ENCODE assay signal across 1 cellular context in the genomic region with DNA sequence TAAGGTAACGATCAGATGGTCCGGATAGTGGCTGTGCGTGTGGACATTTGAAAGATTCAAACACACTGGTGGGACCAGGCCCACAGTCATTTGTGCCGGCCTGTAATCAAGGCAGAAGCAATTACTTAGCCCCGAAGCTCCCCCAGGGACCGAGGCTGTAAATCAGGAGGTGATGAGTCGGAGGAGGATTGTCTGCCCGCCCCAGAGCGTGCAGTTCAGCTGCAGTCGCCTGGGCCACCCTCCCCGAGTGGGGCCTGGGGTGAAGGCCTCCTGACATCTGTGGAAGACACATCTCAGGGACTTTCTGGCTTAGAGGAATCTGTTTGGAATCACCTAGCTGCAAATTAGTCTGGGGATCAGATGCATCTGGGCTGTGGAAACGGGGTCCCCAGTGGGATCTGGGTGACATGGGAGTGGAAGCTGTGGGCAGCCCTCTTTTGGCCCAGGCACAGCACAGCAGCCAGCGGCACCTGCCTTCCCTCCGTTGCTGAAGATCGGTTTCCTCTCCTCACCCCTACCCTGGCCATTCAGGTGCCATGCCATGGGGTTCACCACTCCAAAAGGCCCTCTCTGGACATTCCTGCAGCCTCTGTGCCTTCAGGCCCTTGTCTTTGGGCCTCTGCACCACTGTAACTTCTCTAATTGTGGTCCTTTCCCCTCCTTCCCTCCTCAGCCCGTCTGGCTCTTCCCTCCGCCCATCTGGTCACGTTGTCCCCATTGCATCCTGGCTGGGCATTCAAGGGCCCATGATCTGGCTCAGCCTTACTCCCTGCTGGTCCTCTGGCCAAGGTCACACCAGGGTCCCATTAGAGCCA.
TF ChIP-seq lines count a peak whose summit lies in the region.

No MANE protein-coding gene starts in this region.

TF ChIP-seq in HepG2, 621 proteins besides CTCF, POLR2A, EP300 and RAD21:
- TF ChIP-seq, protein P1, sequence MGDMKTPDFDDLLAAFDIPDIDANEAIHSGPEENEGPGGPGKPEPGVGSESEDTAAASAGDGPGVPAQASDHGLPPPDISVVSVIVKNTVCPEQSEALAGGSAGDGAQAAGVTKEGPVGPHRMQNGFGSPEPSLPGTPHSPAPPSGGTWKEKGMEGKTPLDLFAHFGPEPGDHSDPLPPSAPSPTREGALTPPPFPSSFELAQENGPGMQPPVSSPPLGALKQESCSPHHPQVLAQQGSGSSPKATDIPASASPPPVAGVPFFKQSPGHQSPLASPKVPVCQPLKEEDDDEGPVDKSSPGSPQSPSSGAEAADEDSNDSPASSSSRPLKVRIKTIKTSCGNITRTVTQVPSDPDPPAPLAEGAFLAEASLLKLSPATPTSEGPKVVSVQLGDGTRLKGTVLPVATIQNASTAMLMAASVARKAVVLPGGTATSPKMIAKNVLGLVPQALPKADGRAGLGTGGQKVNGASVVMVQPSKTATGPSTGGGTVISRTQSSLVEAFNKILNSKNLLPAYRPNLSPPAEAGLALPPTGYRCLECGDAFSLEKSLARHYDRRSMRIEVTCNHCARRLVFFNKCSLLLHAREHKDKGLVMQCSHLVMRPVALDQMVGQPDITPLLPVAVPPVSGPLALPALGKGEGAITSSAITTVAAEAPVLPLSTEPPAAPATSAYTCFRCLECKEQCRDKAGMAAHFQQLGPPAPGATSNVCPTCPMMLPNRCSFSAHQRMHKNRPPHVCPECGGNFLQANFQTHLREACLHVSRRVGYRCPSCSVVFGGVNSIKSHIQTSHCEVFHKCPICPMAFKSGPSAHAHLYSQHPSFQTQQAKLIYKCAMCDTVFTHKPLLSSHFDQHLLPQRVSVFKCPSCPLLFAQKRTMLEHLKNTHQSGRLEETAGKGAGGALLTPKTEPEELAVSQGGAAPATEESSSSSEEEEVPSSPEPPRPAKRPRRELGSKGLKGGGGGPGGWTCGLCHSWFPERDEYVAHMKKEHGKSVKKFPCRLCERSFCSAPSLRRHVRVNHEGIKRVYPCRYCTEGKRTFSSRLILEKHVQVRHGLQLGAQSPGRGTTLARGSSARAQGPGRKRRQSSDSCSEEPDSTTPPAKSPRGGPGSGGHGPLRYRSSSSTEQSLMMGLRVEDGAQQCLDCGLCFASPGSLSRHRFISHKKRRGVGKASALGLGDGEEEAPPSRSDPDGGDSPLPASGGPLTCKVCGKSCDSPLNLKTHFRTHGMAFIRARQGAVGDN (CRISPR knock-in tag; IDR thresholded peaks at IDR 0.05), result no peak
- TF ChIP-seq, protein P2, sequence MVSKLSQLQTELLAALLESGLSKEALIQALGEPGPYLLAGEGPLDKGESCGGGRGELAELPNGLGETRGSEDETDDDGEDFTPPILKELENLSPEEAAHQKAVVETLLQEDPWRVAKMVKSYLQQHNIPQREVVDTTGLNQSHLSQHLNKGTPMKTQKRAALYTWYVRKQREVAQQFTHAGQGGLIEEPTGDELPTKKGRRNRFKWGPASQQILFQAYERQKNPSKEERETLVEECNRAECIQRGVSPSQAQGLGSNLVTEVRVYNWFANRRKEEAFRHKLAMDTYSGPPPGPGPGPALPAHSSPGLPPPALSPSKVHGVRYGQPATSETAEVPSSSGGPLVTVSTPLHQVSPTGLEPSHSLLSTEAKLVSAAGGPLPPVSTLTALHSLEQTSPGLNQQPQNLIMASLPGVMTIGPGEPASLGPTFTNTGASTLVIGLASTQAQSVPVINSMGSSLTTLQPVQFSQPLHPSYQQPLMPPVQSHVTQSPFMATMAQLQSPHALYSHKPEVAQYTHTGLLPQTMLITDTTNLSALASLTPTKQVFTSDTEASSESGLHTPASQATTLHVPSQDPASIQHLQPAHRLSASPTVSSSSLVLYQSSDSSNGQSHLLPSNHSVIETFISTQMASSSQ (IDR thresholded peaks at IDR 0.05; ENCODE audit: low read depth), result no peak
- TF ChIP-seq, protein P2 (CRISPR knock-in tag; IDR thresholded peaks at IDR 0.05; ENCODE audit: borderline replicate concordance), result no peak
- TF ChIP-seq ZBTB8A (CRISPR knock-in tag; IDR thresholded peaks at IDR 0.05; ENCODE audit: borderline replicate concordance, low read depth) (no peak), SSRP1 (CRISPR knock-in tag; IDR thresholded peaks at IDR 0.05) (no peak), CENPT (CRISPR knock-in tag; IDR thresholded peaks at IDR 0.05; ENCODE audit: low read depth) (no peak), SRSF9 (IDR thresholded peaks at IDR 0.05; ENCODE audit: borderline replicate concordance, insufficient read depth, low read depth, low read length, poor library complexity, severe bottlenecking) (no peak), MAFF (IDR thresholded peaks at IDR 0.05; ENCODE audit: low read depth, low read length) (no peak), SIN3A (IDR thresholded peaks at IDR 0.05; ENCODE audit: borderline replicate concordance, low read depth, low read length) (no peak)
- TF ChIP-seq, protein P3, sequence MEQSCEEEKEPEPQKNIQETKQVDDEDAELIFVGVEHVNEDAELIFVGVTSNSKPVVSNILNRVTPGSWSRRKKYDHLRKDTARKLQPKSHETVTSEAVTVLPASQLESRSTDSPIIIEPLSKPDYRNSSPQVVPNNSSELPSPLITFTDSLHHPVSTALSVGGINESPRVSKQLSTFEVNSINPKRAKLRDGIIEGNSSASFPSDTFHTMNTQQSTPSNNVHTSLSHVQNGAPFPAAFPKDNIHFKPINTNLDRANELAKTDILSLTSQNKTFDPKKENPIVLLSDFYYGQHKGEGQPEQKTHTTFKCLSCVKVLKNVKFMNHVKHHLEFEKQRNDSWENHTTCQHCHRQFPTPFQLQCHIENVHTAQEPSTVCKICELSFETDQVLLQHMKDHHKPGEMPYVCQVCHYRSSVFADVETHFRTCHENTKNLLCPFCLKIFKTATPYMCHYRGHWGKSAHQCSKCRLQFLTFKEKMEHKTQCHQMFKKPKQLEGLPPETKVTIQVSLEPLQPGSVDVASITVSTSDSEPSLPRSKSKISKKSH (CRISPR knock-in tag; IDR thresholded peaks at IDR 0.05; ENCODE audit: borderline replicate concordance), result no peak
